10 cellular contexts compared by ENCODE assay signal in the genomic region with DNA sequence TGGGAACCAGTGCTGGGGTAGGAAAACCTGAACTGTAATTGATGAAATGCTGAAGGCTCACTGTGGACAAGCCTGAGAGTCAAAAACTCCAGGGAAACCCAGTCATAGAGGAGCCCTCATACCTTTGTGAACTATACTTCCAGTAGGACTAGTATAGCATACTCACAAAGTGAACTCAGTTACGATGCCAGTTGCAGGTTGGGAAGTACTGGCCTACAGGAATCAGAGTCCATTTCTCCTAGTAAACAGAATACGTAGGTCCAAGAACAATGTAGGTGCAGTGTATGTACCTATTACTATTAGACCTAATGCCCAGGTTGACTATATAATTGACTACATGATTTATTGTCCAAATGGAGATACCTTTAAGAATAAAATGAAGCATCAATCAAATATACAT.
"Had no signal": no experiment of that assay in that cellular context is flagged by ENCODE, and none has a peak within 500 bp of the region (broad histone marks: within the 10 kb centered on the region; RNA-seq: fewer than 3 reads in every experiment).

No MANE protein-coding gene starts in this region.

- FAIRE-seq: H1, K562 had no signal

- ATAC-seq: HCT116, K562 had no signal

- H3K9me3 Mint-ChIP-seq: HFFc6 had no signal

- H3K4me3 Mint-ChIP-seq: HFFc6 had no signal

- H3K9me3 ChIP-seq: HAP-1 had no signal

- H3K36me3 ChIP-seq: HAP-1 had no signal

- DNase-seq: GM23248, H7, HFFc6, IMR-90, KG1 had no signal

- H3K4me3 ChIP-seq: GM23248, HAP-1, K562 had no signal

- H3K9ac ChIP-seq: GM23248 had no signal

- H3K27ac Mint-ChIP-seq: HFFc6 had no signal

- H3K4me1 ChIP-seq: HAP-1 had no signal

- H3K27ac ChIP-seq: GM23248, HL-60 had no signal

- H2AFZ ChIP-seq: GM23248 had no signal
